ENCODE assay signal across 8 cellular contexts in the genomic region with DNA sequence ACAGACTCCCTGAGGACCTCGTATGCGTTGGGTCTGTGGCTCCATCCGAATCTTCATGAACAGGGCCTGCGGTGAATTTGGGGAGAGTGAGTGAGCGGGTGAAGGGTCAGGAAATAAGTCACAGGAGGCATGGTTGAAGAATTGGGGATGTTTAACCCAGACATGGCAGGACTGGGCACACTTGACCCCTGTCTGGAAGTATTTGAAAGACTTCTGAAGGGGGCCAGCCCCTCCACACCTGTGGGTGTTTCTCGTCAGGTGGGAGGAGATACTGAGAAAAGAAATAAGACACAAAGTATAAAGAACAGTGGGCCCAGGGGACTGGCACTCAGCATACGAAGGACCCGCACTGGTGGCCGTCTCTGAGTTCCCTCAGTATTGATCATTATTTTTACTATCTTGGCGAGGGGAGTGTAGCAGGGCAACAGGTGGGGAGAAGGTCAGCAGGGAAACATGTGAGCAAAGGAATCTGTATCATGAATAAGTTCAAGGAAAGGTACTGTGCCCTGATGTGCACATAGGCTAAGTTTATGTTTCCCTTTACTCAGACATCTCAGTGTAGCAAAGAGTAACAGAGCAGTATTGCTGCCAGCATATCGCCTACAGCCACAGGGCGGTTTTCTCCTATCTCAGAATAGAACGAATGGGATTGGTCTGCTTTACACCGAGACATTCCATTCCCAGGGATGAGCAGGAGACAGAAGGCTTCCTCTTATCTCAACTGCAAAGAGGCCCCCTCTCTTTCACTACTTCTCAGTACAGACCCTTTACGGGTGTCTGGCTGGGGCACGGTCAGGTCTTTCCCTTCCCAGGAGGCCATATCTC. TPM values are rescaled to one million over a fixed set of nuclear protein-coding genes. Genes with fewer than 3 reads are reported as not detected.
A peak's percentile ranks its signal among the peaks of the same experiment; 100 is the strongest.
DNase-seq lines count a peak whose midpoint lies in the region; ATAC-seq and TF ChIP-seq lines count a peak whose summit lies in the region.

No MANE protein-coding gene starts in this region.

- TF ChIP-seq POLR2A in suprapubic skin (IDR thresholded peaks at IDR 0.05) = no peak

- H3K36me3 Mint-ChIP-seq in activated CD4-positive, alpha-beta T cell treated with anti-CD3 and anti-CD28 coated beads for 36 hours (ENCODE audit: low read depth) = peaks cover 42% of the 10 kb centered on the region
- peaks cover 42% of the 10 kb centered on the region for H3K36me3 Mint-ChIP-seq in activated T-helper 2 cell treated with anti-CD3 and anti-CD28 coated beads, Interferon-gamma antibody, Interleukin-2, Interleukin-4, amounts not matched to agents 10 μg/mL and 5 μg/mL and 100 μg/mL, durations not matched to agents 14 hours and 24 hours and 36 hours (ENCODE audit: low read depth)

- peaks cover 4% of the 10 kb centered on the region for H3K36me3 ChIP-seq in suprapubic skin

- POLR2A ChIA-PET in activated CD4-positive, alpha-beta T cell treated with anti-CD3 and anti-CD28 coated beads for 36 hours (lab: Charles Lee) = interaction anchor here (0.6 to 1.5 kb wide), 6 partner anchors 20 to 113 kb away, joined by 4 to 10 read pairs (median 6); a partner anchor contains a TSS

- WGBS in suprapubic skin = 11% methylated on average over 16 of the region's 16 CpGs

- H3K4me3 Mint-ChIP-seq in activated CD4-positive, alpha-beta T cell treated with anti-CD3 and anti-CD28 coated beads for 36 hours = peak overlapping the region; percentile 92
- H3K4me3 Mint-ChIP-seq in activated T-helper 2 cell treated with anti-CD3 and anti-CD28 coated beads, Interferon-gamma antibody, Interleukin-2, Interleukin-4, amounts not matched to agents 10 μg/mL and 5 μg/mL and 100 μg/mL, durations not matched to agents 14 hours and 24 hours and 36 hours (ENCODE audit: low read depth) = peak overlapping the region; percentile 92

- H3K4me1 ChIP-seq in suprapubic skin = peaks cover 37% of the 10 kb centered on the region

- H3K4me1 Mint-ChIP-seq in activated CD4-positive, alpha-beta T cell treated with anti-CD3 and anti-CD28 coated beads for 36 hours = peaks cover 71% of the 10 kb centered on the region
- peaks cover 50% of the 10 kb centered on the region for H3K4me1 Mint-ChIP-seq in activated T-helper 2 cell treated with anti-CD3 and anti-CD28 coated beads, Interferon-gamma antibody, Interleukin-2, Interleukin-4, amounts not matched to agents 10 μg/mL and 5 μg/mL and 100 μg/mL, durations not matched to agents 14 hours and 24 hours and 36 hours (ENCODE audit: low read depth)

- peak overlapping the region; percentile 95 for H3K27ac ChIP-seq in suprapubic skin

- peak overlapping the region; percentile 79 for H3K4me3 ChIP-seq in iPS-18c (ENCODE audit: insufficient read depth, low read depth, low read length)
- peak overlapping the region; percentile 78 for H3K4me3 ChIP-seq in suprapubic skin

- no peak for DNase-seq in activated CD4-positive, alpha-beta T cell treated with anti-CD3 and anti-CD28 coated beads for 36 hours
- no peak for DNase-seq in activated CD4-positive, alpha-beta T cell treated with anti-CD3 and anti-CD28 coated beads for 1 hour
- DNase-seq in activated T-helper 2 cell treated with anti-CD3 and anti-CD28 coated beads, Interferon-gamma antibody, Interleukin-2, Interleukin-4, amounts not matched to agents 10 μg/mL and 5 μg/mL and 100 μg/mL, durations not matched to agents 14 hours and 24 hours and 36 hours (ENCODE audit: low spot score) = no peak
- DNase-seq in suprapubic skin (ENCODE audit: low spot score in 2 of 2) = no peak

- no peaks in the 10 kb centered on the region for H3K9me3 ChIP-seq in iPS-18c (ENCODE audit: control insufficient read depth, insufficient read depth, low read length)
- H3K9me3 ChIP-seq in suprapubic skin = no peaks in the 10 kb centered on the region

- intact Hi-C loops in activated CD4-positive, alpha-beta T cell treated with anti-CD3 and anti-CD28 coated beads for 36 hours (cut with DNase I, micrococcal nuclease) = loop anchor here in 1 of 2 experiments (10.0 kb wide), 1 partner anchor 480 kb away; a partner anchor contains a TSS
- intact Hi-C loops in activated T-helper 2 cell treated with anti-CD3 and anti-CD28 coated beads, Interferon-gamma antibody, Interleukin-2, Interleukin-4, amounts not matched to agents 10 μg/mL and 5 μg/mL and 100 μg/mL, durations not matched to agents 14 hours and 24 hours and 36 hours (cut with micrococcal nuclease) = no loop called here

- no peaks in the 10 kb centered on the region for H3K27me3 ChIP-seq in suprapubic skin

- peak overlapping the region; percentile 95 for H3K27ac Mint-ChIP-seq in activated CD4-positive, alpha-beta T cell treated with anti-CD3 and anti-CD28 coated beads for 36 hours
- H3K27ac Mint-ChIP-seq in activated T-helper 2 cell treated with anti-CD3 and anti-CD28 coated beads, Interferon-gamma antibody, Interleukin-2, Interleukin-4, amounts not matched to agents 10 μg/mL and 5 μg/mL and 100 μg/mL, durations not matched to agents 14 hours and 24 hours and 36 hours = peak overlapping the region; percentile 89

- no peak for ATAC-seq in activated CD4-positive, alpha-beta T cell treated with anti-CD3 and anti-CD28 coated beads for 36 hours
- ATAC-seq in HG03108 (IDR thresholded peaks at IDR 0.05; ENCODE audit: unreplicated experiment) (no peak), HG02870 (IDR thresholded peaks at IDR 0.05; ENCODE audit: unreplicated experiment) (no peak), HG03432 (IDR thresholded peaks at IDR 0.05; ENCODE audit: unreplicated experiment) (no peak)

- TF ChIP-seq EP300 in suprapubic skin (IDR thresholded peaks at IDR 0.05) = no peak

- no peaks in the 10 kb centered on the region for H3K27me3 Mint-ChIP-seq in activated CD4-positive, alpha-beta T cell treated with anti-CD3 and anti-CD28 coated beads for 36 hours
- H3K27me3 Mint-ChIP-seq in activated T-helper 2 cell treated with anti-CD3 and anti-CD28 coated beads, Interferon-gamma antibody, Interleukin-2, Interleukin-4, amounts not matched to agents 10 μg/mL and 5 μg/mL and 100 μg/mL, durations not matched to agents 14 hours and 24 hours and 36 hours (ENCODE audit: low read depth) = no peaks in the 10 kb centered on the region

- no peaks in the 10 kb centered on the region for H3K9me3 Mint-ChIP-seq in activated CD4-positive, alpha-beta T cell treated with anti-CD3 and anti-CD28 coated beads for 36 hours (ENCODE audit: low read depth)
- H3K9me3 Mint-ChIP-seq in activated T-helper 2 cell treated with anti-CD3 and anti-CD28 coated beads, Interferon-gamma antibody, Interleukin-2, Interleukin-4, amounts not matched to agents 10 μg/mL and 5 μg/mL and 100 μg/mL, durations not matched to agents 14 hours and 24 hours and 36 hours = no peaks in the 10 kb centered on the region

- no peak for TF ChIP-seq CTCF in suprapubic skin (IDR thresholded peaks at IDR 0.05)

- CTCF ChIA-PET in activated CD4-positive, alpha-beta T cell treated with anti-CD3 and anti-CD28 coated beads for 36 hours (lab: Charles Lee) = interaction anchor here (2.9 kb wide), 1 partner anchor 13 kb away, joined by 18 read pairs; no protein-coding TSS in a partner anchor

RNA-seq across cellular contexts. Expression of a gene that starts 38.2 kb away (rescaled TPM):
- total RNA-seq in activated CD4-positive, alpha-beta T cell treated with anti-CD3 and anti-CD28 coated beads for 36 hours = 100 to 1,000 TPM; 133 to 183 TPM
- 124 and 126 TPM in 2 replicates for total RNA-seq in activated T-helper 2 cell treated with anti-CD3 and anti-CD28 coated beads, Interferon-gamma antibody, Interleukin-2, Interleukin-4, amounts not matched to agents 10 μg/mL and 5 μg/mL and 100 μg/mL, durations not matched to agents 14 hours and 24 hours and 36 hours
- total RNA-seq in suprapubic skin = 100 to 1,000 TPM in 1 of 4 donors, 10 to 100 TPM in 3; 40.1 to 115 (median 52.2) TPM
